In genomic region chr13:20566424-20566916, GRCh38 we compare ENCODE assay signal across 8 cellular contexts. TPM values are rescaled to one million over a fixed set of nuclear protein-coding genes. Genes with fewer than 3 reads are reported as not detected.
A peak's percentile ranks its signal among the peaks of the same experiment; 100 is the strongest.
DNase-seq lines count a peak whose midpoint lies in the region; ATAC-seq, FAIRE-seq and TF ChIP-seq lines count a peak whose summit lies in the region.

No MANE protein-coding gene starts in this region.

- H3K36me3 Mint-ChIP-seq in mesothelial cell of epicardium = peaks cover 16% of the 10 kb centered on the region

- H3K27me3 ChIP-seq in SJCRH30 = no peaks in the 10 kb centered on the region
- no peaks in the 10 kb centered on the region for H3K27me3 ChIP-seq in duodenal mucosa (ENCODE audit: control insufficient read depth in 1 of 2, insufficient read depth in 2 of 2, low read length in 2 of 2)

- no peak for FAIRE-seq in D721Med (lab: Jason Lieb, UNC)

- H3K9me3 ChIP-seq in SJCRH30 (replicated peaks) (no peaks in the 10 kb centered on the region; the same call in 1 of the 2 replicates), duodenal mucosa (ENCODE audit: control insufficient read depth in 1 of 2, low read length in 2 of 2) (peaks cover 4 to 6% of the 10 kb centered on the region in 2 donors)

- ATAC-seq in GM19395 (IDR thresholded peaks at IDR 0.05; ENCODE audit: unreplicated experiment) = peak; percentile 35

- H3K27ac ChIP-seq in SJCRH30 (peak overlapping the region; percentile 78), duodenal mucosa (ENCODE audit: low read depth, low read length) (peak overlapping the region; percentile 89), urinary bladder (ENCODE audit: low read depth) (peak overlapping the region; percentile 99)

- H3K4me3 Mint-ChIP-seq in mesothelial cell of epicardium = peak overlapping the region; percentile 93

- DNase-seq in D721Med (ENCODE audit: insufficient read length, low spot score) (peak; percentile 62), HT-29 (ENCODE audit: low spot score) (peak; percentile 94), SJCRH30 (peak; percentile 87), mesothelial cell of epicardium (ENCODE audit: low spot score in 2 of 2, unreplicated experiment in 2 of 2) (no peak), putamen (ENCODE audit: low spot score) (no peak)

- WGBS in urinary bladder = 4% methylated on average over 23 of the region's 23 CpGs

- H3K4me3 ChIP-seq in SJCRH30 (peak overlapping the region; percentile 70), duodenal mucosa (ENCODE audit: low read depth in 1 of 2, low read length in 2 of 2) (peak overlapping the region; percentile 73 to 91), urinary bladder (ENCODE audit: low read depth, low read length) (peak overlapping the region; percentile 75)

- peak overlapping the region; percentile 86 to 87 for H3K9ac ChIP-seq in duodenal mucosa (ENCODE audit: low read depth in 1 of 2, low read length in 2 of 2)

- peak overlapping the region; percentile 98 for H3K27ac Mint-ChIP-seq in mesothelial cell of epicardium

- peaks cover 3% of the 10 kb centered on the region; the same call in 1 of the 2 replicates for H3K4me1 ChIP-seq in SJCRH30
- peaks cover 9 to 11% of the 10 kb centered on the region in 2 donors for H3K4me1 ChIP-seq in duodenal mucosa (ENCODE audit: control insufficient read depth in 1 of 2, insufficient read depth in 2 of 2, low read length in 2 of 2)
- H3K4me1 ChIP-seq in urinary bladder (ENCODE audit: insufficient read depth) = no peaks in the 10 kb centered on the region

- no peaks in the 10 kb centered on the region for H3K27me3 Mint-ChIP-seq in mesothelial cell of epicardium (ENCODE audit: low read depth)

- peaks cover 13% of the 10 kb centered on the region for H3K4me1 Mint-ChIP-seq in mesothelial cell of epicardium

- no peaks in the 10 kb centered on the region for H3K36me3 ChIP-seq in SJCRH30
- H3K36me3 ChIP-seq in duodenal mucosa (ENCODE audit: control insufficient read depth in 1 of 2, insufficient read depth in 2 of 2, low read length in 2 of 2) = no peaks in the 10 kb centered on the region
- H3K36me3 ChIP-seq in urinary bladder (ENCODE audit: insufficient read depth) = no peaks in the 10 kb centered on the region

- H3K9me3 Mint-ChIP-seq in mesothelial cell of epicardium = peaks cover 21% of the 10 kb centered on the region

- TF ChIP-seq CTCF in D721Med (IDR thresholded peaks at IDR 0.05; ENCODE audit: insufficient read depth, missing control alignments) (no peak), mesothelial cell of epicardium (IDR thresholded peaks at IDR 0.05; ENCODE audit: unreplicated experiment) (no peak)

RNA-seq across cellular contexts. Expression of gene IFT88, which starts 0.5 kb away (rescaled TPM):
- 7.4 and 9.6 TPM in 2 replicates for total RNA-seq in HT-29 (2014; rRNA removed; shearing (Covaris generic))
- total RNA-seq in SJCRH30 (2014; rRNA removed; shearing (Covaris generic)) = 14.9 and 16.1 TPM in 2 replicates
- total RNA-seq in mesothelial cell of epicardium (28.5 to 30.0 TPM (median 28.8 TPM) in 3 replicates), urinary bladder (51.1 TPM)
- polyA plus RNA-seq in urinary bladder = 11.1 TPM

RNA-seq across cellular contexts. Expression of gene CRYL1, which starts 40.8 kb away (rescaled TPM):
- total RNA-seq in HT-29 (2014; rRNA removed; shearing (Covaris generic)) = 10.2 and 11.1 TPM in 2 replicates
- 0.15 and 0.20 TPM in 2 replicates for total RNA-seq in SJCRH30 (2014; rRNA removed; shearing (Covaris generic))
- 26.9 to 29.7 TPM (median 29.4 TPM) in 3 replicates for total RNA-seq in mesothelial cell of epicardium
- total RNA-seq in urinary bladder = 18.8 TPM
- polyA plus RNA-seq in urinary bladder = 31.4 TPM

Comparison
In these comparisons a context has a peak if more than half of its experiments do, and no peak if none do; other contexts are left out.
1. DNase-seq: peak in D721Med (single experiment), HT-29 (single experiment) and SJCRH30 (2 of 2); none in mesothelial cell of epicardium (0 of 2) and putamen (single experiment).
2. Peak in every context shown above with its lines, with median percentiles within 50 percentile points of each other: H3K27ac ChIP-seq and H3K4me3 ChIP-seq.